In the genomic region with DNA sequence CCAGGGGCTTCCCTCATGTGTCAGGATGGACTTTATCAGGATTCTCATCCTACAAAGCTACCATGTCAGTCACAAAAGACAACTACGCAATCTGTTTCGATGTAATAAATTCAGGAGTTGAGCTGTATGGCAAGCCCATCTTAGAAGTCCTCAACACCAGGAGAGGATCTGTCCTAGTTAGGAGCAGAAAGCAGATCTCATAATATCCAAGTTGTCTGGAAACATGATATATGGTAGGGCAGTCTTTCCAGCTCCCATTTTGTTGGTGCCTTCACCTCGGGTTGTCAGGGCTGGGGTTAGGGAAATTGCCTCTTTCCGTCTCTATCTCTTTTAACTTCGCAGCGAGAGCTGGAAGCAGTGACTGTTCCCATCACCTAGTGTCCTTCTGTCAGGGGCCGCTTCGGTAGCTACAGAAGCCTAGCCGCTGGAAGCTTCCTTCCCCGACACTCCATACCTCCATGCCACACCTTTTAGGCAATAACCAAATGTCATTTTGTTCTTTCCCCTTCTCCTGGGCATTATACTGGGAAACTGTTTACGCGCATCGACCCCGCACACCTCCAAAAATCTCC, we compare ENCODE assay signal across 3 cellular contexts.
TF ChIP-seq lines count a peak whose summit lies in the region.

No MANE protein-coding gene starts in this region.

TF ChIP-seq in IMR-90, 13 proteins besides CTCF, POLR2A, EP300 and RAD21:
- TF ChIP-seq FOS (IDR thresholded peaks at IDR 0.05; ENCODE audit: low read depth, low read length) (no peak), SMC3 (IDR thresholded peaks at IDR 0.05; ENCODE audit: low read depth, low read length) (no peak), RFX5 (IDR thresholded peaks at IDR 0.05; ENCODE audit: low read depth, low read length) (no peak)
- TF ChIP-seq, protein P1, sequence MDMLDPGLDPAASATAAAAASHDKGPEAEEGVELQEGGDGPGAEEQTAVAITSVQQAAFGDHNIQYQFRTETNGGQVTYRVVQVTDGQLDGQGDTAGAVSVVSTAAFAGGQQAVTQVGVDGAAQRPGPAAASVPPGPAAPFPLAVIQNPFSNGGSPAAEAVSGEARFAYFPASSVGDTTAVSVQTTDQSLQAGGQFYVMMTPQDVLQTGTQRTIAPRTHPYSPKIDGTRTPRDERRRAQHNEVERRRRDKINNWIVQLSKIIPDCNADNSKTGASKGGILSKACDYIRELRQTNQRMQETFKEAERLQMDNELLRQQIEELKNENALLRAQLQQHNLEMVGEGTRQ (IDR thresholded peaks at IDR 0.05; ENCODE audit: low read depth, low read length): no peak

TF ChIP-seq in GM12878, 131 proteins besides CTCF, POLR2A, EP300 and RAD21:
- TF ChIP-seq FOS (IDR thresholded peaks at IDR 0.05; ENCODE audit: borderline replicate concordance, extremely low read depth, insufficient read length) (no peak), PAX5 (IDR thresholded peaks at IDR 0.05; ENCODE audit: borderline replicate concordance, low read depth, low read length) (0 out of 2 replicates have a peak, but pooled peaks have one; percentile 7), IKZF2 (IDR thresholded peaks at IDR 0.05) (peak; percentile 33 to 44; a peak in 1 of 4 replicates), POU2F2 (IDR thresholded peaks at IDR 0.05; ENCODE audit: borderline replicate concordance, low read depth, low read length) (no peak), TBL1XR1 (IDR thresholded peaks at IDR 0.05; ENCODE audit: low read depth, low read length) (0 out of 2 replicates have a peak, but pooled peaks have one; percentile 8), ETV6 (conservative IDR thresholded peaks at IDR 0.05 in 1 of 2, IDR thresholded peaks at IDR 0.05 in 1 of 2; ENCODE audit: borderline replicate concordance in 1 of 2, low read depth in 1 of 2) (peak in 1 of 2 experiments; percentile 3; a peak in 1 of 4 replicates), RB1 (IDR thresholded peaks at IDR 0.05; ENCODE audit: borderline replicate concordance) (0 out of 2 replicates have a peak, but pooled peaks have one; percentile 9)
- TF ChIP-seq, protein P2, sequence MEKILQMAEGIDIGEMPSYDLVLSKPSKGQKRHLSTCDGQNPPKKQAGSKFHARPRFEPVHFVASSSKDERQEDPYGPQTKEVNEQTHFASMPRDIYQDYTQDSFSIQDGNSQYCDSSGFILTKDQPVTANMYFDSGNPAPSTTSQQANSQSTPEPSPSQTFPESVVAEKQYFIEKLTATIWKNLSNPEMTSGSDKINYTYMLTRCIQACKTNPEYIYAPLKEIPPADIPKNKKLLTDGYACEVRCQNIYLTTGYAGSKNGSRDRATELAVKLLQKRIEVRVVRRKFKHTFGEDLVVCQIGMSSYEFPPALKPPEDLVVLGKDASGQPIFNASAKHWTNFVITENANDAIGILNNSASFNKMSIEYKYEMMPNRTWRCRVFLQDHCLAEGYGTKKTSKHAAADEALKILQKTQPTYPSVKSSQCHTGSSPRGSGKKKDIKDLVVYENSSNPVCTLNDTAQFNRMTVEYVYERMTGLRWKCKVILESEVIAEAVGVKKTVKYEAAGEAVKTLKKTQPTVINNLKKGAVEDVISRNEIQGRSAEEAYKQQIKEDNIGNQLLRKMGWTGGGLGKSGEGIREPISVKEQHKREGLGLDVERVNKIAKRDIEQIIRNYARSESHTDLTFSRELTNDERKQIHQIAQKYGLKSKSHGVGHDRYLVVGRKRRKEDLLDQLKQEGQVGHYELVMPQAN (conservative IDR thresholded peaks at IDR 0.05): 0 out of 2 replicates have a peak, but pooled peaks have one; percentile 3

TF ChIP-seq in liver, 16 proteins besides CTCF, POLR2A, EP300 and RAD21:
- TF ChIP-seq, protein P3, sequence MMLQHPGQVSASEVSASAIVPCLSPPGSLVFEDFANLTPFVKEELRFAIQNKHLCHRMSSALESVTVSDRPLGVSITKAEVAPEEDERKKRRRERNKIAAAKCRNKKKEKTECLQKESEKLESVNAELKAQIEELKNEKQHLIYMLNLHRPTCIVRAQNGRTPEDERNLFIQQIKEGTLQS (IDR thresholded peaks at IDR 0.05): no peak
- TF ChIP-seq JUND (IDR thresholded peaks at IDR 0.05): no peak
- TF ChIP-seq HNF4A (conservative IDR thresholded peaks at IDR 0.05): no peak
- TF ChIP-seq TAF1 (conservative IDR thresholded peaks at IDR 0.05): no peak
- TF ChIP-seq, protein P4, sequence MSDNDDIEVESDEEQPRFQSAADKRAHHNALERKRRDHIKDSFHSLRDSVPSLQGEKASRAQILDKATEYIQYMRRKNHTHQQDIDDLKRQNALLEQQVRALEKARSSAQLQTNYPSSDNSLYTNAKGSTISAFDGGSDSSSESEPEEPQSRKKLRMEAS (IDR thresholded peaks at IDR 0.05): no peak
- TF ChIP-seq EGR1 (IDR thresholded peaks at IDR 0.05; ENCODE audit: low read depth in 2 of 2): no peak
- no peak for TF ChIP-seq RXRA (IDR thresholded peaks at IDR 0.05)
- no peak for TF ChIP-seq YY1 (IDR thresholded peaks at IDR 0.05)
- TF ChIP-seq, protein P5, sequence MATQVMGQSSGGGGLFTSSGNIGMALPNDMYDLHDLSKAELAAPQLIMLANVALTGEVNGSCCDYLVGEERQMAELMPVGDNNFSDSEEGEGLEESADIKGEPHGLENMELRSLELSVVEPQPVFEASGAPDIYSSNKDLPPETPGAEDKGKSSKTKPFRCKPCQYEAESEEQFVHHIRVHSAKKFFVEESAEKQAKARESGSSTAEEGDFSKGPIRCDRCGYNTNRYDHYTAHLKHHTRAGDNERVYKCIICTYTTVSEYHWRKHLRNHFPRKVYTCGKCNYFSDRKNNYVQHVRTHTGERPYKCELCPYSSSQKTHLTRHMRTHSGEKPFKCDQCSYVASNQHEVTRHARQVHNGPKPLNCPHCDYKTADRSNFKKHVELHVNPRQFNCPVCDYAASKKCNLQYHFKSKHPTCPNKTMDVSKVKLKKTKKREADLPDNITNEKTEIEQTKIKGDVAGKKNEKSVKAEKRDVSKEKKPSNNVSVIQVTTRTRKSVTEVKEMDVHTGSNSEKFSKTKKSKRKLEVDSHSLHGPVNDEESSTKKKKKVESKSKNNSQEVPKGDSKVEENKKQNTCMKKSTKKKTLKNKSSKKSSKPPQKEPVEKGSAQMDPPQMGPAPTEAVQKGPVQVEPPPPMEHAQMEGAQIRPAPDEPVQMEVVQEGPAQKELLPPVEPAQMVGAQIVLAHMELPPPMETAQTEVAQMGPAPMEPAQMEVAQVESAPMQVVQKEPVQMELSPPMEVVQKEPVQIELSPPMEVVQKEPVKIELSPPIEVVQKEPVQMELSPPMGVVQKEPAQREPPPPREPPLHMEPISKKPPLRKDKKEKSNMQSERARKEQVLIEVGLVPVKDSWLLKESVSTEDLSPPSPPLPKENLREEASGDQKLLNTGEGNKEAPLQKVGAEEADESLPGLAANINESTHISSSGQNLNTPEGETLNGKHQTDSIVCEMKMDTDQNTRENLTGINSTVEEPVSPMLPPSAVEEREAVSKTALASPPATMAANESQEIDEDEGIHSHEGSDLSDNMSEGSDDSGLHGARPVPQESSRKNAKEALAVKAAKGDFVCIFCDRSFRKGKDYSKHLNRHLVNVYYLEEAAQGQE (IDR thresholded peaks at IDR 0.05): no peak
- TF ChIP-seq SP1 (IDR thresholded peaks at IDR 0.05): no peak
- no peak for TF ChIP-seq HNF4G (IDR thresholded peaks at IDR 0.05)
- no peak for TF ChIP-seq FOXA2 (IDR thresholded peaks at IDR 0.05)
- no peak for TF ChIP-seq GABPA (IDR thresholded peaks at IDR 0.05 in 1 of 2, conservative IDR thresholded peaks at IDR 0.05 in 1 of 2)
- TF ChIP-seq, protein P6, sequence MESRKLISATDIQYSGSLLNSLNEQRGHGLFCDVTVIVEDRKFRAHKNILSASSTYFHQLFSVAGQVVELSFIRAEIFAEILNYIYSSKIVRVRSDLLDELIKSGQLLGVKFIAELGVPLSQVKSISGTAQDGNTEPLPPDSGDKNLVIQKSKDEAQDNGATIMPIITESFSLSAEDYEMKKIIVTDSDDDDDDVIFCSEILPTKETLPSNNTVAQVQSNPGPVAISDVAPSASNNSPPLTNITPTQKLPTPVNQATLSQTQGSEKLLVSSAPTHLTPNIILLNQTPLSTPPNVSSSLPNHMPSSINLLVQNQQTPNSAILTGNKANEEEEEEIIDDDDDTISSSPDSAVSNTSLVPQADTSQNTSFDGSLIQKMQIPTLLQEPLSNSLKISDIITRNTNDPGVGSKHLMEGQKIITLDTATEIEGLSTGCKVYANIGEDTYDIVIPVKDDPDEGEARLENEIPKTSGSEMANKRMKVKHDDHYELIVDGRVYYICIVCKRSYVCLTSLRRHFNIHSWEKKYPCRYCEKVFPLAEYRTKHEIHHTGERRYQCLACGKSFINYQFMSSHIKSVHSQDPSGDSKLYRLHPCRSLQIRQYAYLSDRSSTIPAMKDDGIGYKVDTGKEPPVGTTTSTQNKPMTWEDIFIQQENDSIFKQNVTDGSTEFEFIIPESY (IDR thresholded peaks at IDR 0.05): no peak
- TF ChIP-seq FOXA1 (IDR thresholded peaks at IDR 0.05): no peak
